9 cellular contexts compared by ENCODE assay signal in the genomic region with DNA sequence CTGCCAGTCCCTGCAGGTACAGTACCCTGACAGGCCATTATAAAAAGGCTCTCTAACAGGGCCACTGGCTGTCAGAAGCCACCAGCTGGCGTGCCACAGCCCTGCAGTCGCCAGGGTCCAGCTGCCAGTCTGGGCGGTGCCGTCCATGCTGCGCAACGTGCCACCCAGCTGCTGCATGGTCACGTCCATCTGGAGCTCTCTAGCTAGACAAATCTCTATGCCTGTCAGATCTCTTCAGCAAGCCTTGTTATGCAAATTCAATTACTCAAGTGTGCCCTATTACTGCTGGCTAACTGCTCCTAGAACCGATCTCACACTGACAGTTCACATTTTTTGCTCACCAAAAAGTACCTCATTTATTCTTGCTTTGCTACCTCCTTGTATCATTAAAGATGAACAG.
DNase-seq lines count a peak whose midpoint lies in the region; ATAC-seq and TF ChIP-seq lines count a peak whose summit lies in the region.
"Had no signal": no experiment of that assay in that cellular context is flagged by ENCODE, and none has a peak within 500 bp of the region (broad histone marks: within the 10 kb centered on the region; RNA-seq: fewer than 3 reads in every experiment).

No MANE protein-coding gene starts in this region.

- TF ChIP-seq CTCF in upper lobe of right lung (IDR thresholded peaks at IDR 0.05) (no peak), chondrocyte (IDR thresholded peaks at IDR 0.05) (no peak), gastroesophageal sphincter (IDR thresholded peaks at IDR 0.05) (no peak)

- H3K9me3 Mint-ChIP-seq in chondrocyte (ENCODE audit: low read depth) = no peaks in the 10 kb centered on the region

- no peaks in the 10 kb centered on the region for H3K27me3 Mint-ChIP-seq in chondrocyte (ENCODE audit: low read depth)

- TF ChIP-seq POLR2A in gastroesophageal sphincter (IDR thresholded peaks at IDR 0.05) = no peak

- 89% methylated on average over 5 to 7 of the region's 8 CpGs for WGBS in gastroesophageal sphincter (ENCODE audit: low coverage in 1 of 2), 2 donors

- no peak for TF ChIP-seq EP300 in gastroesophageal sphincter (IDR thresholded peaks at IDR 0.05)

- H3K4me3 Mint-ChIP-seq in chondrocyte (ENCODE audit: unreplicated experiment) = no peak overlapping the region

- peaks cover 18% of the 10 kb centered on the region for H3K4me1 Mint-ChIP-seq in chondrocyte (ENCODE audit: low read depth)

- no peak overlapping the region for H3K4me3 ChIP-seq in upper lobe of right lung
- H3K4me3 ChIP-seq in gastroesophageal sphincter = no peak overlapping the region
- H3K4me3 ChIP-seq: K562 had no signal

- intact Hi-C loops in upper lobe of right lung (cut with DNase I) = no loop called here

- H3K27me3 ChIP-seq in upper lobe of right lung = no peaks in the 10 kb centered on the region
- H3K27me3 ChIP-seq in gastroesophageal sphincter = no peaks in the 10 kb centered on the region

- no peaks in the 10 kb centered on the region for H3K36me3 Mint-ChIP-seq in chondrocyte (ENCODE audit: low read depth)

- H3K36me3 ChIP-seq in upper lobe of right lung (no peaks in the 10 kb centered on the region), gastroesophageal sphincter (peaks cover 0 to 8% of the 10 kb centered on the region in 2 donors)

- no peak overlapping the region for H3K27ac Mint-ChIP-seq in chondrocyte (ENCODE audit: unreplicated experiment)

- no peak overlapping the region for H3K27ac ChIP-seq in upper lobe of right lung
- H3K27ac ChIP-seq in gastroesophageal sphincter = no peak overlapping the region

- H3K9me3 ChIP-seq in upper lobe of right lung (no peaks in the 10 kb centered on the region), gastroesophageal sphincter (no peaks in the 10 kb centered on the region)

- H3K4me1 ChIP-seq in upper lobe of right lung (no peaks in the 10 kb centered on the region), gastroesophageal sphincter (no peaks in the 10 kb centered on the region)

- DNase-seq in NCI-H2107 treated with DMSO at 0.1 percent for 48 hours (lab: John Stamatoyannopoulos, UW; ENCODE audit: unreplicated experiment) = peak; percentile 81
- peak; percentile 23 for DNase-seq in medulla oblongata (ENCODE audit: extremely low spot score)
- DNase-seq in upper lobe of right lung = no peak
- DNase-seq in chondrocyte (ENCODE audit: low spot score) = no peak
- no peak for DNase-seq in activated CD4-positive, alpha-beta T cell treated with anti-CD3 and anti-CD28 coated beads, Interleukin-2, amount 50 U/mL, for 48 hours

- ATAC-seq in GM18907 (IDR thresholded peaks at IDR 0.05; ENCODE audit: unreplicated experiment) = peak; percentile 94
- peak; percentile 93 for ATAC-seq in HG02885 (IDR thresholded peaks at IDR 0.05; ENCODE audit: poor library complexity, unreplicated experiment)
- no peak for ATAC-seq in upper lobe of right lung
- no peak for ATAC-seq in gastroesophageal sphincter
- ATAC-seq: K562 had no signal

Comparison
In these comparisons a context has a peak if more than half of its experiments do, and no peak if none do; other contexts are left out.
1. ATAC-seq: peak in GM18907 (single experiment) and HG02885 (single experiment); none in upper lobe of right lung (single experiment) and gastroesophageal sphincter (single experiment).
2. DNase-seq: peak in NCI-H2107 treated with DMSO at 0.1 percent for 48 hours (single experiment) and medulla oblongata (single experiment); none in upper lobe of right lung (single experiment), chondrocyte (single experiment) and activated CD4-positive, alpha-beta T cell treated with anti-CD3 and anti-CD28 coated beads, Interleukin-2, amount 50 U/mL, for 48 hours (0 of 2).